ENCODE assay signal across 1 cellular context in the genomic region with DNA sequence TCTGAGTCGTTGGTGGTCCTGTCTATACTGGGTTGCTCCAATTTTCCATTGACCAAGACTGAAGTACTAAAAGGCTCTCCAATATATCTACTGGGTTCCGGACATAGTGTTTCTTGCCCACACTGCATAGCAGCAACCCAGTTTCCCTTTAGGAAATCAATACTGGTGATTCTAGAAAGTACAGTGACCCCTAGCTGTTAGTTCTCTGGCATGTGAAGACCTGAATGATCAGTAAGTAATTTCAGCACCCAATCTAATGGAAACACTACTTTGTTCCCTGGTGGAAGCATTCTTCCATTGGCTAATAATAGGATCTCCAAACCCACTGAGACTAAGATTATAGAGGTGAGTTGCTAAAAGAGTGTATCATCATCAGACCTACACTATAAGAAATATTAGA.
TF ChIP-seq lines count a peak whose summit lies in the region.

No MANE protein-coding gene starts in this region.

TF ChIP-seq in SK-N-SH treated with all-trans-retinoic acid at 6 μM for 48 hours, 23 proteins besides CTCF, POLR2A, EP300 and RAD21 (continued from another document):
- TF ChIP-seq TSHZ2 (CRISPR knock-in tag; IDR thresholded peaks at IDR 0.05): no peak
- no peak for TF ChIP-seq ZNF565 (CRISPR knock-in tag; conservative IDR thresholded peaks at IDR 0.05; ENCODE audit: low read depth)
- TF ChIP-seq CSDC2 (CRISPR knock-in tag; IDR thresholded peaks at IDR 0.05): no peak
- TF ChIP-seq TOX (CRISPR knock-in tag; IDR thresholded peaks at IDR 0.05; ENCODE audit: borderline replicate concordance): no peak
- TF ChIP-seq TCF4 (CRISPR knock-in tag; IDR thresholded peaks at IDR 0.05; ENCODE audit: borderline replicate concordance): no peak
TF ChIP-seq in SK-N-SH treated with all-trans-retinoic acid at 6 μM for 48 hours: peak in this region for 0.
